ENCODE assay signal across 22 cellular contexts in genomic region chr20:58875111-58875510, GRCh38. TPM values are rescaled to one million over a fixed set of nuclear protein-coding genes. Genes with fewer than 3 reads are reported as not detected.
"Had no signal": no experiment of that assay in that cellular context is flagged by ENCODE, and none has a peak within 500 bp of the region (broad histone marks: within the 10 kb centered on the region; RNA-seq: fewer than 3 reads in every experiment).

No MANE protein-coding gene starts in this region.

- H3K27ac ChIP-seq: breast epithelium, lower lobe of right lung, tibial nerve had no signal

- H3K9me3 ChIP-seq: breast epithelium, lower lobe of right lung, tibial nerve had no signal

- ATAC-seq: activated CD8-positive, alpha-beta T cell treated with anti-CD3 and anti-CD28 coated beads, Interleukin-2, amount 10 ng/mL, durations not matched to agents 7 days and 5 days; activated naive CD8-positive, alpha-beta T cell treated with anti-CD3 and anti-CD28 coated beads, Interleukin-2, amount 50 U/mL, for 24 hours; activated T-cell treated with anti-CD3 and anti-CD28 coated beads, Interleukin-2, amount 50 U/mL, for 4 hours; left colon; lower lobe of right lung; natural killer cell treated with Interleukin-12 subunit alpha and Interleukin-12 subunit beta and Interleukin-15 and Interleukin-18, amount 100 ng/mL, for 72 hours; stimulated activated naive CD8-positive, alpha-beta T cell treated with anti-CD3 and anti-CD28 coated beads, Interleukin-15, Interleukin-2, amounts not matched to agents 100 U/mL and 50 U/mL, for 24 hours; T-cell had no signal

- FAIRE-seq: urothelium cell line had no signal

- H3K4me3 ChIP-seq: breast epithelium, lower lobe of right lung, tibial nerve had no signal

- H3K27me3 ChIP-seq: breast epithelium, tibial nerve had no signal

- H3K36me3 ChIP-seq: breast epithelium, lower lobe of right lung, tibial nerve had no signal

- DNase-seq: activated CD4-positive, alpha-beta T cell treated with anti-CD3 and anti-CD28 coated beads, Interleukin-2, amount 10 ng/mL, durations not matched to agents 24 days and 14 days; activated CD8-positive, alpha-beta T cell treated with anti-CD3 and anti-CD28 coated beads, Interleukin-2, amount 10 ng/mL, durations not matched to agents 7 days and 5 days; activated naive CD4-positive, alpha-beta T cell treated with anti-CD3 and anti-CD28 coated beads for 36 hours; activated naive CD8-positive, alpha-beta T cell treated with anti-CD3 and anti-CD28 coated beads, Interleukin-2, amount 50 U/mL, for 24 hours; activated T-cell treated with anti-CD3 and anti-CD28 coated beads, Interleukin-2, amount 50 U/mL, for 4 hours; aorta; effector memory CD4-positive, alpha-beta T cell; hypothalamus; islet precursor cell; left colon; lower lobe of right lung; occipital lobe; stimulated activated CD4-positive, alpha-beta T cell treated with anti-CD3 and anti-CD28 coated beads, Interleukin-2, amount 100 ng/mL, for 24 hours; stimulated activated naive CD8-positive, alpha-beta T cell treated with anti-CD3 and anti-CD28 coated beads, Interleukin-15, Interleukin-2, amounts not matched to agents 100 U/mL and 50 U/mL, for 24 hours; substantia nigra; T-cell had no signal

- H3K4me1 ChIP-seq: breast epithelium, lower lobe of right lung, tibial nerve had no signal

RNA-seq across cellular contexts. Expression of gene GNAS-AS1, which starts 24.4 kb away (rescaled TPM):
- total RNA-seq: dermis blood vessel endothelial cell, posterior vena cava had no signal
